1 cellular context compared by ENCODE assay signal in the genomic region with DNA sequence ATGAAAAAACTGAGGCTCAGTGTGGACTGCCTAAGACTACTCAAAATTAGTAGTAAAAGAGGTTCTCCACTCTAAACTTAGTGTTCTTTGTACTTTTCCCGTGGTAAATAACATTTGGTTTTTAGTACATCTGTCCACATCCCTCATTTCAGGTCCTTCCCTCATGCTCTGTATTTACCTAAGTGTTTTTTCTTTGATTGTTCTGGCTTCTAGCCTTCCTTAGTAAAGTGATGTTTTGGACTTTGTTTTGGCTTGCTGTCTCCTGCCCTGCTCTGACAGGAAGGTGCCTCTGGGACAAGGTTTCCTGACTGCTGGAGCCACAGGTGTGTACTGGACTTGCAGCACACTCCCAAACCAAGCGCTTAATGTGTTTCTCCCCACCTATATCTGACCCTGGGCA.
TF ChIP-seq lines count a peak whose summit lies in the region.

No MANE protein-coding gene starts in this region.

TF ChIP-seq in HepG2, 621 proteins besides CTCF, POLR2A, EP300 and RAD21 (continued from another document):
- 0 out of 2 replicates have a peak, but pooled peaks have one; percentile 22 for TF ChIP-seq MED1 (CRISPR knock-in tag; IDR thresholded peaks at IDR 0.05)
- TF ChIP-seq, protein P1, sequence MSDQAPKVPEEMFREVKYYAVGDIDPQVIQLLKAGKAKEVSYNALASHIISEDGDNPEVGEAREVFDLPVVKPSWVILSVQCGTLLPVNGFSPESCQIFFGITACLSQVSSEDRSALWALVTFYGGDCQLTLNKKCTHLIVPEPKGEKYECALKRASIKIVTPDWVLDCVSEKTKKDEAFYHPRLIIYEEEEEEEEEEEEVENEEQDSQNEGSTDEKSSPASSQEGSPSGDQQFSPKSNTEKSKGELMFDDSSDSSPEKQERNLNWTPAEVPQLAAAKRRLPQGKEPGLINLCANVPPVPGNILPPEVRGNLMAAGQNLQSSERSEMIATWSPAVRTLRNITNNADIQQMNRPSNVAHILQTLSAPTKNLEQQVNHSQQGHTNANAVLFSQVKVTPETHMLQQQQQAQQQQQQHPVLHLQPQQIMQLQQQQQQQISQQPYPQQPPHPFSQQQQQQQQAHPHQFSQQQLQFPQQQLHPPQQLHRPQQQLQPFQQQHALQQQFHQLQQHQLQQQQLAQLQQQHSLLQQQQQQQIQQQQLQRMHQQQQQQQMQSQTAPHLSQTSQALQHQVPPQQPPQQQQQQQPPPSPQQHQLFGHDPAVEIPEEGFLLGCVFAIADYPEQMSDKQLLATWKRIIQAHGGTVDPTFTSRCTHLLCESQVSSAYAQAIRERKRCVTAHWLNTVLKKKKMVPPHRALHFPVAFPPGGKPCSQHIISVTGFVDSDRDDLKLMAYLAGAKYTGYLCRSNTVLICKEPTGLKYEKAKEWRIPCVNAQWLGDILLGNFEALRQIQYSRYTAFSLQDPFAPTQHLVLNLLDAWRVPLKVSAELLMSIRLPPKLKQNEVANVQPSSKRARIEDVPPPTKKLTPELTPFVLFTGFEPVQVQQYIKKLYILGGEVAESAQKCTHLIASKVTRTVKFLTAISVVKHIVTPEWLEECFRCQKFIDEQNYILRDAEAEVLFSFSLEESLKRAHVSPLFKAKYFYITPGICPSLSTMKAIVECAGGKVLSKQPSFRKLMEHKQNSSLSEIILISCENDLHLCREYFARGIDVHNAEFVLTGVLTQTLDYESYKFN (CRISPR knock-in tag; conservative IDR thresholded peaks at IDR 0.05): peak; percentile 57
- TF ChIP-seq LCORL (IDR thresholded peaks at IDR 0.05): no peak
- TF ChIP-seq LCORL (CRISPR knock-in tag; IDR thresholded peaks at IDR 0.05): 0 out of 2 replicates have a peak, but pooled peaks have one; percentile 38
- TF ChIP-seq ZBTB3 (CRISPR knock-in tag; IDR thresholded peaks at IDR 0.05; ENCODE audit: borderline replicate concordance, low read depth): no peak
- no peak for TF ChIP-seq MTF2 (CRISPR knock-in tag; IDR thresholded peaks at IDR 0.05; ENCODE audit: borderline replicate concordance)
- 0 out of 2 replicates have a peak, but pooled peaks have one; percentile 22 for TF ChIP-seq SALL1 (CRISPR knock-in tag; IDR thresholded peaks at IDR 0.05)
- TF ChIP-seq ZSCAN20 (CRISPR knock-in tag; IDR thresholded peaks at IDR 0.05; ENCODE audit: borderline replicate concordance): no peak
